14 cellular contexts compared by ENCODE assay signal in the genomic region with DNA sequence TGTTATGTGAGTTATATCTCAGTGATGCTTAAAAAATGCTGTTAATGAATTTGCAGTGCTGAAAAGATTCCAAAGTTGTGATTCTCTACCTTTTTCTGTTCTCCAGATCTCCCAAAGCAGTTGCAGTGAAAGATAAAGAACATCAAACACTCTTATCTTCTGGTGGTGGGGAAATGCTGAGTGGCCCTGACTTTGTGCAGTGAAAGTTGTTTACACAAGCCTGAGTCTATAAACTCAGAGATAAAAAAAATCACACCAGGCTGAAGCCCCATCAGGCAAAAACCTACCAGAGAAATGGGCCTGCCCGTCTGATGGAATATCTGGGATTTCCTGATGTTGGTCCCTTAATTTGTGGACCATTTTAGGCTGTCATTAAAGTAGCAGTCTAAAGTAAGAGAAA. TPM values are rescaled to one million over a fixed set of nuclear protein-coding genes. Genes with fewer than 3 reads are reported as not detected.
DNase-seq lines count a peak whose midpoint lies in the region; ATAC-seq, FAIRE-seq and TF ChIP-seq lines count a peak whose summit lies in the region.
"Had no signal": no experiment of that assay in that cellular context is flagged by ENCODE, and none has a peak within 500 bp of the region (broad histone marks: within the 10 kb centered on the region; RNA-seq: fewer than 3 reads in every experiment).

No MANE protein-coding gene starts in this region.

- H3K4me1 ChIP-seq in HepG2 (ENCODE audit: insufficient read depth, low read length), result peaks cover 68% of the 10 kb centered on the region
- peaks cover 4 to 100% (median 51%) of the 10 kb centered on the region in 4 donors for H3K4me1 ChIP-seq in tibial artery

- no peak for TF ChIP-seq CTCF in HepG2 (CRISPR knock-in tag; IDR thresholded peaks at IDR 0.05)
- TF ChIP-seq CTCF in tibial artery (IDR thresholded peaks at IDR 0.05), result no peak

- H2AFZ ChIP-seq in HepG2 (ENCODE audit: low read length), result no peak overlapping the region

- no peaks in the 10 kb centered on the region for H3K36me3 ChIP-seq in HepG2 (replicated peaks in 1 of 2; ENCODE audit: control insufficient read depth in 1 of 2, insufficient read depth in 2 of 2, low read length in 2 of 2)
- H3K36me3 ChIP-seq in tibial artery, result no peaks in the 10 kb centered on the region
- H3K36me3 ChIP-seq: thyroid gland had no signal

- H3K27me3 Mint-ChIP-seq in activated T-cell treated with anti-CD3 and anti-CD28 coated beads, Interleukin-2, amount 50 U/mL, for 72 hours (ENCODE audit: low read depth), result no peaks in the 10 kb centered on the region
- H3K27me3 Mint-ChIP-seq in activated T-cell treated with anti-CD3 and anti-CD28 coated beads, Interleukin-2, amount 50 U/mL, for 4 hours (ENCODE audit: low read depth), result no peaks in the 10 kb centered on the region
- H3K27me3 Mint-ChIP-seq in activated T-helper 17 cell treated with anti-CD3 and anti-CD28 coated beads, Interleukin-2, amount 50 U/mL, for 72 hours, result no peaks in the 10 kb centered on the region

- POLR2A ChIA-PET in HepG2 (lab: Yijun Ruan, JAX), result no interaction called here

- no peaks in the 10 kb centered on the region for H3K27me3 ChIP-seq in HepG2 (ENCODE audit: control insufficient read depth in 1 of 2, insufficient read depth in 2 of 2, low read length in 2 of 2)
- no peaks in the 10 kb centered on the region for H3K27me3 ChIP-seq in tibial artery
- H3K27me3 ChIP-seq: thyroid gland had no signal

- no peak for ATAC-seq in activated T-cell treated with anti-CD3 and anti-CD28 coated beads, Interleukin-2, amount 50 U/mL, for 72 hours (replicated peaks in 1 of 2)
- ATAC-seq in activated T-cell treated with anti-CD3 and anti-CD28 coated beads, Interleukin-2, amount 50 U/mL, for 4 hours, result no peak
- ATAC-seq in activated T-helper 17 cell treated with anti-CD3 and anti-CD28 coated beads, Interleukin-2, amount 50 U/mL, for 72 hours (replicated peaks), result no peak
- ATAC-seq in HepG2, result peak; percentile 92
- ATAC-seq: PC-3 had no signal

- TF ChIP-seq POLR2A in HepG2 (IDR thresholded peaks at IDR 0.05; ENCODE audit: insufficient read depth in 1 of 2, low read depth in 2 of 2, low read length in 2 of 2), result no peak
- TF ChIP-seq POLR2A in H54 (IDR thresholded peaks at IDR 0.05; ENCODE audit: low read depth, low read length), result no peak

- H3K4me3 Mint-ChIP-seq in activated T-cell treated with anti-CD3 and anti-CD28 coated beads, Interleukin-2, amount 50 U/mL, for 72 hours, result peak overlapping the region in 1 of 2 donors; percentile 1
- H3K4me3 Mint-ChIP-seq in activated T-cell treated with anti-CD3 and anti-CD28 coated beads, Interleukin-2, amount 50 U/mL, for 4 hours, result no peak overlapping the region
- H3K4me3 Mint-ChIP-seq in activated T-helper 17 cell treated with anti-CD3 and anti-CD28 coated beads, Interleukin-2, amount 50 U/mL, for 72 hours, result peak overlapping the region; percentile 75

- H3K27ac ChIP-seq in HepG2 (ENCODE audit: extremely low read length, insufficient read depth, low read length) (peak overlapping the region; percentile 14), tibial artery (peak overlapping the region; percentile 83 to 88)
- H3K27ac ChIP-seq: thyroid gland had no signal

- H3K27ac Mint-ChIP-seq in activated T-cell treated with anti-CD3 and anti-CD28 coated beads, Interleukin-2, amount 50 U/mL, for 72 hours, result peak overlapping the region; percentile 90
- H3K27ac Mint-ChIP-seq in activated T-helper 17 cell treated with anti-CD3 and anti-CD28 coated beads, Interleukin-2, amount 50 U/mL, for 72 hours, result peak overlapping the region; percentile 91
- H3K27ac Mint-ChIP-seq: progenitor cell of endocrine pancreas had no signal

- CTCF ChIA-PET in HepG2 (lab: Yijun Ruan, JAX; ENCODE audit: low intra/inter-chr PET ratio, low total read pairs), result no interaction called here

- peaks cover 0 to 1% of the 10 kb centered on the region in 2 donors for H3K9me3 Mint-ChIP-seq in activated T-cell treated with anti-CD3 and anti-CD28 coated beads, Interleukin-2, amount 50 U/mL, for 72 hours
- no peaks in the 10 kb centered on the region for H3K9me3 Mint-ChIP-seq in activated T-cell treated with anti-CD3 and anti-CD28 coated beads, Interleukin-2, amount 50 U/mL, for 4 hours
- H3K9me3 Mint-ChIP-seq in activated T-helper 17 cell treated with anti-CD3 and anti-CD28 coated beads, Interleukin-2, amount 50 U/mL, for 72 hours, result no peaks in the 10 kb centered on the region

- H3K9me3 ChIP-seq in HepG2 (ENCODE audit: low read length) (no peaks in the 10 kb centered on the region), tibial artery (no peaks in the 10 kb centered on the region)
- H3K9me3 ChIP-seq: thyroid gland had no signal

- no TSS peak for BruUV-seq in HepG2 (replicated peaks; lab: Mats Ljungman, UMichigan)

- no peak overlapping the region for H3K9ac ChIP-seq in HepG2 (ENCODE audit: insufficient read depth, low read depth, low read length)

- DNase-seq in activated T-cell treated with anti-CD3 and anti-CD28 coated beads, Interleukin-2, amount 50 U/mL, for 72 hours, result no peak
- no peak for DNase-seq in activated T-cell treated with anti-CD3 and anti-CD28 coated beads, Interleukin-2, amount 50 U/mL, for 4 hours
- DNase-seq in HepG2 (ENCODE audit: low spot score) (peak; percentile 90), tibial artery (no peak), NCI-H1436 treated with DMSO at 0.1 percent for 48 hours (lab: John Stamatoyannopoulos, UW) (no peak), H54 (ENCODE audit: insufficient read length, low spot score) (no peak), GM03348 (ENCODE audit: low spot score) (no peak)
- DNase-seq: Kasumi-1, NCI-H2081 treated with DMSO at 0.1 percent for 48 hours, PC-3, T-helper 1 cell, thyroid gland had no signal

- in situ Hi-C loops in HepG2 (cut with HindIII; ENCODE audit: extremely low pct_ligation_motif_present, low pct_unique_long_range_greater_than_20kb), result no loop called here

- H3K4me2 ChIP-seq in HepG2 (ENCODE audit: low read depth, low read length), result peak overlapping the region; percentile 38

- H3K36me3 Mint-ChIP-seq in activated T-cell treated with anti-CD3 and anti-CD28 coated beads, Interleukin-2, amount 50 U/mL, for 72 hours (ENCODE audit: insufficient read depth in 2 of 2), result peaks cover 4 to 5% of the 10 kb centered on the region in 2 donors
- peaks cover 10% of the 10 kb centered on the region for H3K36me3 Mint-ChIP-seq in activated T-cell treated with anti-CD3 and anti-CD28 coated beads, Interleukin-2, amount 50 U/mL, for 4 hours (ENCODE audit: insufficient read depth)
- H3K36me3 Mint-ChIP-seq in activated T-helper 17 cell treated with anti-CD3 and anti-CD28 coated beads, Interleukin-2, amount 50 U/mL, for 72 hours (ENCODE audit: low read depth), result peaks cover 26% of the 10 kb centered on the region

- peaks cover 31% of the 10 kb centered on the region for H3K79me2 ChIP-seq in HepG2 (ENCODE audit: insufficient read depth, low read length)

- peak; percentile 95 for FAIRE-seq in HepG2 (lab: Jason Lieb, UNC)
- no peak for FAIRE-seq in H54 (lab: Jason Lieb, UNC)

- WGBS in HepG2 (ENCODE audit: low lambda C conversion rate), result 5% methylated on average over 1 of the region's 1 CpG

- TF ChIP-seq RAD21 in HepG2 (CRISPR knock-in tag; IDR thresholded peaks at IDR 0.05), result no peak

- H3K4me3 ChIP-seq in HepG2 (replicated peaks in 1 of 3; ENCODE audit: insufficient read depth in 1 of 3, low read depth in 2 of 3, low read length in 3 of 3), result no peak overlapping the region
- no peak overlapping the region for H3K4me3 ChIP-seq in tibial artery
- H3K4me3 ChIP-seq: thyroid gland had no signal

- intact Hi-C loops in HepG2 (cut with micrococcal nuclease; ENCODE audit: unreplicated experiment) (loop anchor here (2.0 to 5.0 kb wide), 3 partner anchors 16 to 44 kb away; partner anchors contain the start of gene RASSF3), tibial artery (cut with DNase I; ENCODE audit: low total_unique reads) (no loop called here)

- H4K20me1 ChIP-seq in HepG2 (ENCODE audit: insufficient read depth, low read length), result 0 out of 2 replicates have a peak, but pooled peaks cover 2% of the 10 kb centered on the region

- TF ChIP-seq EP300 in HepG2 (IDR thresholded peaks at IDR 0.05; ENCODE audit: low read depth in 2 of 2, low read length in 2 of 2), result peak in 1 of 2 experiments; percentile 95; a peak in 3 of 4 replicates
- TF ChIP-seq EP300 in HepG2 (CRISPR knock-in tag; IDR thresholded peaks at IDR 0.05; ENCODE audit: borderline replicate concordance), result peak; percentile 66; the same call in 1 of the 2 replicates

- peaks cover 85% of the 10 kb centered on the region for H3K4me1 Mint-ChIP-seq in activated T-cell treated with anti-CD3 and anti-CD28 coated beads, Interleukin-2, amount 50 U/mL, for 72 hours (ENCODE audit: low read depth)
- peaks cover 89% of the 10 kb centered on the region for H3K4me1 Mint-ChIP-seq in activated T-cell treated with anti-CD3 and anti-CD28 coated beads, Interleukin-2, amount 50 U/mL, for 4 hours (ENCODE audit: low read depth)
- H3K4me1 Mint-ChIP-seq in activated T-helper 17 cell treated with anti-CD3 and anti-CD28 coated beads, Interleukin-2, amount 50 U/mL, for 72 hours, result peaks cover 53% of the 10 kb centered on the region

RNA-seq across cellular contexts. Expression of gene RASSF3, which starts 46.1 kb away (rescaled TPM):
- 10 to 100 TPM; 40.3 to 42.4 TPM for total RNA-seq in activated T-cell treated with anti-CD3 and anti-CD28 coated beads, Interleukin-2, amount 50 U/mL, for 72 hours
- 10 to 100 TPM; 44.2 to 47.6 (median 46.2) TPM for total RNA-seq in activated T-cell treated with anti-CD3 and anti-CD28 coated beads, Interleukin-2, amount 50 U/mL, for 4 hours
- total RNA-seq in activated T-helper 17 cell treated with anti-CD3 and anti-CD28 coated beads, Interleukin-2, amount 50 U/mL, for 72 hours, result 10 to 100 TPM; 31.0 to 43.9 TPM
- total RNA-seq in HepG2 (2016; rRNA removed; fragmentation: Illumina TruSeq; extraction: Trizol), result 16.0 and 21.3 TPM in 2 replicates
- total RNA-seq in HepG2 (2016; cell fraction: cytosol; rRNA removed; fragmentation: Illumina TruSeq; extraction: Trizol; ENCODE audit: low read depth), result 6.2 and 7.7 TPM in 2 replicates
- total RNA-seq in HepG2 (2016; cell fraction: insoluble cytoplasmic fraction; rRNA removed; fragmentation: Illumina TruSeq; extraction: Trizol), result 13.2 and 20.1 TPM in 2 replicates
- 25.5 and 26.0 TPM in 2 replicates for total RNA-seq in HepG2 (2016; cell fraction: membrane; rRNA removed; fragmentation: Illumina TruSeq; extraction: Trizol)
- total RNA-seq in HepG2 (2016; cell fraction: nucleus; rRNA removed; fragmentation: Illumina TruSeq; extraction: Trizol), result 9.1 and 10.8 TPM in 2 replicates
- polyA plus RNA-seq in HepG2 (2011; rRNA removed), result 15.4 and 15.5 TPM in 2 replicates
- 9.8 and 10.9 TPM in 2 replicates for polyA plus RNA-seq in HepG2 (2011; cell fraction: cytosol; rRNA removed)
- polyA plus RNA-seq in HepG2 (2011; cell fraction: nucleus; rRNA removed), result 3.9 and 5.1 TPM in 2 replicates
- polyA plus RNA-seq in HepG2 (2012), result 7.1 and 11.1 TPM in 2 replicates
- polyA plus RNA-seq in HepG2 (2016; cell fraction: cytosol; fragmentation: Illumina TruSeq; extraction: Trizol; ENCODE audit: low read depth), result 3.6 and 3.9 TPM in 2 replicates
- polyA plus RNA-seq in HepG2 (2016; cell fraction: insoluble cytoplasmic fraction; fragmentation: Illumina TruSeq; extraction: Trizol; ENCODE audit: low read depth), result 19.9 and 21.9 TPM in 2 replicates
- polyA plus RNA-seq in HepG2 (2016; cell fraction: membrane; fragmentation: Illumina TruSeq; extraction: Trizol; ENCODE audit: low read depth), result 16.4 and 17.1 TPM in 2 replicates
- 13.2 and 13.5 TPM in 2 replicates for polyA plus RNA-seq in HepG2 (2016; cell fraction: nucleus; fragmentation: Illumina TruSeq; extraction: Trizol; ENCODE audit: insufficient read depth, low read depth)
- polyA minus RNA-seq in HepG2 (2011; rRNA and poly(A)+ RNA removed; ENCODE audit: low replicate concordance), result 37.6 and 54.4 TPM in 2 replicates
- polyA minus RNA-seq in HepG2 (2011; cell fraction: cytosol; rRNA and poly(A)+ RNA removed), result 13.6 and 15.4 TPM in 2 replicates
- polyA minus RNA-seq in HepG2 (2011; cell fraction: nucleus; rRNA and poly(A)+ RNA removed), result 9.4 and 9.9 TPM in 2 replicates
